19 cellular contexts compared by ENCODE assay signal in the genomic region with DNA sequence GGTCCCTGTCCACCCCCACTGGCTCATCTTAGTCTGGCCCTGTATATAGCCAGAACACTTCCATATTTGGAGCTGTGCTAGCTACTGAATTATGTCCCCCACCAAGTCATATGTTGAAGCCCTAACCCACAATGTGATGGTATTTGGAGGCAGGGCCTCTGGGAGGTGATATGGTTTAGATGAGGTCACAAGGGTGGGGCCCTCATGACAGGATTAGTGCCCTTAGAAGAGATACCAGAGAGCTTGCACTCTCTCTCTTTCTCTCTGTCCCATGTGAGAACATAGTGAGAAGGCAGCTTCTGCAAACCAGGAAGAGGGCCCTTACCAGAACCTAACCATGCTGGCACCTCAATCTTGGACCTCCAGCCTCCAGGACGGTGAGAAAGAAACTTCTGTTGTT. TPM values are rescaled to one million over a fixed set of nuclear protein-coding genes. Genes with fewer than 3 reads are reported as not detected.
DNase-seq lines count a peak whose midpoint lies in the region; ATAC-seq, FAIRE-seq and TF ChIP-seq lines count a peak whose summit lies in the region.
"Had no signal": no experiment of that assay in that cellular context is flagged by ENCODE, and none has a peak within 500 bp of the region (broad histone marks: within the 10 kb centered on the region; RNA-seq: fewer than 3 reads in every experiment).

No MANE protein-coding gene starts in this region.

- H3K4me3 ChIP-seq in right atrium auricular region: no peak overlapping the region
- no peak overlapping the region for H3K4me3 ChIP-seq in astrocyte (ENCODE audit: insufficient read depth, low read depth, low read length)
- H3K4me3 ChIP-seq in neuronal stem cell (ENCODE audit: low read length in 2 of 2): no peak overlapping the region
- H3K4me3 ChIP-seq: HAP-1 had no signal

- no peak overlapping the region for H2BK12ac ChIP-seq in neuronal stem cell (ENCODE audit: low read length)

- peaks cover 3% of the 10 kb centered on the region for H3K4me1 Mint-ChIP-seq in astrocyte (ENCODE audit: low read depth, unreplicated experiment)

- H3K4me1 ChIP-seq in right atrium auricular region (peaks cover 0 to 49% of the 10 kb centered on the region in 2 donors), astrocyte (ENCODE audit: insufficient read depth, low read length) (peaks cover 14% of the 10 kb centered on the region), neuronal stem cell (ENCODE audit: control insufficient read depth in 2 of 2, insufficient read depth in 1 of 2, low read depth in 1 of 2, low read length in 2 of 2) (peaks cover 5% of the 10 kb centered on the region in 2 donors)
- H3K4me1 ChIP-seq: BE2C had no signal

- FAIRE-seq in D721Med (lab: Jason Lieb, UNC) (peak; percentile 11), astrocyte (lab: Jason Lieb, UNC) (no peak)
- FAIRE-seq: A204.1, GM19239 had no signal

- whole genome bisulfite sequencing in neuronal stem cell (ENCODE audit: extremely low coverage in 2 of 2, insufficient read length in 2 of 2, insufficient replicate concordance in 1 of 2), 2 donors: no CpG with 5 or more reads among the region's 1 CpG

- no peak overlapping the region for H3K14ac ChIP-seq in neuronal stem cell (ENCODE audit: low read length)

- H3K23ac ChIP-seq in neuronal stem cell (ENCODE audit: low read depth, low read length, poor library complexity): no peak overlapping the region

- peaks cover 17% of the 10 kb centered on the region for H3K9me3 Mint-ChIP-seq in astrocyte (ENCODE audit: unreplicated experiment)
- H3K9me3 Mint-ChIP-seq: CD8-positive, alpha-beta T cell had no signal

- no peak overlapping the region for H2AK5ac ChIP-seq in neuronal stem cell (ENCODE audit: low read depth, low read length)

- no peak for TF ChIP-seq CTCF in right atrium auricular region (IDR thresholded peaks at IDR 0.05)
- no peak for TF ChIP-seq CTCF in D721Med (IDR thresholded peaks at IDR 0.05; ENCODE audit: insufficient read depth, missing control alignments)
- no peak for TF ChIP-seq CTCF in astrocyte (IDR thresholded peaks at IDR 0.05; ENCODE audit: insufficient read depth, low read depth, low read length)

- intact Hi-C loops in cardiac septum (cut with DNase I): no loop called here

- H3K4ac ChIP-seq in neuronal stem cell (ENCODE audit: low read length): no peak overlapping the region

- peak overlapping the region; percentile 7 for H3K27ac Mint-ChIP-seq in astrocyte (ENCODE audit: unreplicated experiment)
- H3K27ac Mint-ChIP-seq: CD8-positive, alpha-beta T cell had no signal

- no peaks in the 10 kb centered on the region for H3K27me3 Mint-ChIP-seq in astrocyte (ENCODE audit: low read depth, unreplicated experiment)

- no peak overlapping the region for H4K8ac ChIP-seq in neuronal stem cell (ENCODE audit: low read depth, low read length)

- H3K79me2 ChIP-seq in astrocyte (ENCODE audit: insufficient read depth, low read length): no peaks in the 10 kb centered on the region

- no peak overlapping the region for H4K91ac ChIP-seq in neuronal stem cell (ENCODE audit: low read depth, low read length, poor library complexity)

- H2BK5ac ChIP-seq in neuronal stem cell (ENCODE audit: low read length): no peak overlapping the region

- H2AFZ ChIP-seq in astrocyte (ENCODE audit: low read depth, low read length) (no peak overlapping the region), neuronal stem cell (ENCODE audit: low read length) (no peak overlapping the region)

- H3K4me2 ChIP-seq in astrocyte (ENCODE audit: low read length): no peak overlapping the region
- H3K4me2 ChIP-seq in neuronal stem cell (ENCODE audit: insufficient read depth, low read length, poor library complexity, severe bottlenecking): no peak overlapping the region

- DNase-seq in right atrium auricular region (ENCODE audit: low spot score): no peak
- no peak for DNase-seq in cardiac septum (ENCODE audit: low spot score)
- DNase-seq in D721Med (ENCODE audit: insufficient read length, low spot score): no peak
- no peak for DNase-seq in astrocyte (ENCODE audit: low read depth)
- no peak for DNase-seq in neuronal stem cell (ENCODE audit: low spot score)
- DNase-seq in medulla oblongata (ENCODE audit: extremely low spot score): no peak
- DNase-seq: BE2C; CD8-positive, alpha-beta T cell; COR-L47; DND-41; GDM1; GOT3 had no signal

- no peak overlapping the region for H3K9ac ChIP-seq in astrocyte (ENCODE audit: low read length)
- H3K9ac ChIP-seq in neuronal stem cell (ENCODE audit: low read depth, low read length, poor library complexity): no peak overlapping the region

- H3K79me1 ChIP-seq in neuronal stem cell (ENCODE audit: low read depth, low read length): no peaks in the 10 kb centered on the region

- no peak overlapping the region for H3K4me3 Mint-ChIP-seq in astrocyte (ENCODE audit: unreplicated experiment)
- H3K4me3 Mint-ChIP-seq: CD8-positive, alpha-beta T cell had no signal

- H2BK15ac ChIP-seq in neuronal stem cell (ENCODE audit: low read length): peak overlapping the region; percentile 40

- no peak overlapping the region for H2BK120ac ChIP-seq in neuronal stem cell (ENCODE audit: low read depth, low read length)

- ATAC-seq in HG03520 (IDR thresholded peaks at IDR 0.05; ENCODE audit: unreplicated experiment) (no peak), HG02798 (IDR thresholded peaks at IDR 0.05; ENCODE audit: poor library complexity, unreplicated experiment) (no peak)
- ATAC-seq: CD8-positive, alpha-beta T cell had no signal

- no peaks in the 10 kb centered on the region for H4K20me1 ChIP-seq in astrocyte (ENCODE audit: insufficient read depth, low read length)

- peak overlapping the region; percentile 29 to 71 for H3K27ac ChIP-seq in right atrium auricular region
- H3K27ac ChIP-seq in astrocyte (ENCODE audit: low read depth, low read length): no peak overlapping the region
- H3K27ac ChIP-seq in neuronal stem cell (replicated peaks; ENCODE audit: low read length): no peak overlapping the region
- H3K27ac ChIP-seq: C4-2B, HL-60 had no signal

- no peak overlapping the region for H3K18ac ChIP-seq in neuronal stem cell (ENCODE audit: low read length)

- peaks cover 0 to 9% of the 10 kb centered on the region in 2 donors for H3K9me3 ChIP-seq in right atrium auricular region
- peaks cover 4% of the 10 kb centered on the region for H3K9me3 ChIP-seq in astrocyte (ENCODE audit: insufficient read depth, low read depth, low read length)
- H3K9me3 ChIP-seq in neuronal stem cell (replicated peaks in 1 of 2; ENCODE audit: control insufficient read depth in 2 of 2, insufficient read depth in 1 of 2, low read depth in 1 of 2, low read length in 2 of 2): peaks cover 14 to 15% of the 10 kb centered on the region in 2 donors
- H3K9me3 ChIP-seq: BE2C, HAP-1 had no signal

- H3K36me3 Mint-ChIP-seq in astrocyte (ENCODE audit: low read depth, unreplicated experiment): peaks cover 4% of the 10 kb centered on the region
- H3K36me3 Mint-ChIP-seq: CD8-positive, alpha-beta T cell had no signal

- H3K27me3 ChIP-seq in right atrium auricular region: no peaks in the 10 kb centered on the region
- no peaks in the 10 kb centered on the region for H3K27me3 ChIP-seq in astrocyte (ENCODE audit: insufficient read depth, low read length)
- no peaks in the 10 kb centered on the region for H3K27me3 ChIP-seq in neuronal stem cell (ENCODE audit: control insufficient read depth in 3 of 3, insufficient read depth in 3 of 3, low read depth in 1 of 3, low read length in 3 of 3)
- H3K27me3 ChIP-seq: BE2C had no signal

- peaks cover 4% of the 10 kb centered on the region for H3K36me3 ChIP-seq in right atrium auricular region
- no peaks in the 10 kb centered on the region for H3K36me3 ChIP-seq in astrocyte (ENCODE audit: insufficient read depth, low read length)
- no peaks in the 10 kb centered on the region for H3K36me3 ChIP-seq in neuronal stem cell (replicated peaks in 1 of 2; ENCODE audit: control insufficient read depth in 2 of 2, insufficient read depth in 2 of 2, low read length in 2 of 2)
- H3K36me3 ChIP-seq: BE2C, HAP-1 had no signal

RNA-seq across cellular contexts. Expression of a gene that starts 31.2 kb away (rescaled TPM):
- total RNA-seq in right atrium auricular region: 100 to 1,000 TPM; 160 to 166 TPM
- 116 TPM for total RNA-seq in cardiac septum
- 84.2 and 87.2 TPM in 2 replicates for total RNA-seq in astrocyte
- 0.28 TPM for polyA plus RNA-seq in neuronal stem cell (2013, experiment 1 of 2)
- 0.21 TPM for polyA plus RNA-seq in neuronal stem cell (2013, experiment 2 of 2)

Comparison
In these comparisons a context has a peak if more than half of its experiments do, and no peak if none do; other contexts are left out.
1. H3K27ac ChIP-seq: peak in right atrium auricular region (2 of 2); none in astrocyte (single experiment) and neuronal stem cell (single experiment).